Comparison of ENCODE assay signal across 9 cellular contexts in the genomic region with DNA sequence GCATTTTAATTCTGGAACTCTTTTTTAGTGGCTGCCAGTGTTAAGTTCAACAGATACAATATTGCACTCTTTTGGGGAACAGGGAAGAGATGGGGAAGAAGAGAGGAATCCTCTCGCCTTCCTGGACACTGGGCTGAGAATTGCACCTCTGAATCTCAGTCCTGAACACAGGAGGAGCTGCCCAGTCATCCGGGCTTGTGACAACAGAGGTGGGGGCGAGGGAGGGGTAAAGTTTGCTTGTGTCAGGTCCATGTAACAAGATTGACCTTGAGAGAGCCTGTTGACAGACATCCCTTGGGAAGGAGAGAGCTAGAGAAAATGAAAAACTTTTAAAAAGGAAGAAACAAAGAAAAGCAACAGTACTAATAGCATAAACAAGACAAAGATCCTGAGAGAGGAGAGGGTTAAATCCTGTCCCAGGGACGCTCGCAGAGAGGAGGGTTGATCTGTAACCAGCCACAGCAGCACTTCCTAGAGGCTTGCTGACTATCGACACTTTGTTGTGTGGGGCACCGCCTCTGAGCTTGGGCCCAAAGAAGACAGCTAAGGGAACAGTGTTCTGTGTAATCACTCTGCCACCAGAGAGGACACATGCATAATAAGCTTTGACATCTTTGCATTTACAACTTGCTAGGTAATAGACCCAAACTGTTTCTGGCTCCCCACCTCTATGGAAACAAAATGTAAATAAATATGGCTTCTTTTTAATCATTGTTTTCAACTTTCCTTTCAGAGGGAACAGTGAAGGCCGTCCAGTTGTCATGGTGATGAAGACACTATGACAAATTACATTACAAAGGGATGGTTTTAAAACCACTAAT.
DNase-seq lines count a peak whose midpoint lies in the region.
"Had no signal": no experiment of that assay in that cellular context is flagged by ENCODE, and none has a peak within 500 bp of the region (broad histone marks: within the 10 kb centered on the region; RNA-seq: fewer than 3 reads in every experiment).

No MANE protein-coding gene starts in this region.

- DNase-seq in DMS 273 (lab: John Stamatoyannopoulos, UW; ENCODE audit: unreplicated experiment), result peak; percentile 11
- DNase-seq in DMS 273 treated with DMSO at 0.1 percent for 48 hours (lab: John Stamatoyannopoulos, UW), result no peak
- DNase-seq in amygdala (lab: John Stamatoyannopoulos, UW), result peak in 48 of 56 donors; percentile 6 to 82 (median 47)
- peak; percentile 48 for DNase-seq in iPS-NIHi11 (ENCODE audit: low spot score)
- peak; percentile 83 for DNase-seq in superior temporal gyrus (ENCODE audit: extremely low spot score)
- DNase-seq in HPDE6-E6E7 (ENCODE audit: extremely low spot score), result no peak
- DNase-seq in stimulated activated CD4-positive, alpha-beta T cell treated with anti-CD3 and anti-CD28 coated beads, Interleukin-4, amount 100 ng/mL, for 1 hour, result no peak
- DNase-seq in posterior vena cava (ENCODE audit: low spot score), result no peak
- DNase-seq: activated T-cell treated with anti-CD3 and anti-CD28 coated beads for 4 hours had no signal

- intact Hi-C loops in posterior vena cava (cut with DNase I), result no loop called here

Comparison
In these comparisons a context has a peak if more than half of its experiments do, and no peak if none do; other contexts are left out.
1. DNase-seq: peak in DMS 273 (single experiment), amygdala (48 of 56), iPS-NIHi11 (single experiment) and superior temporal gyrus (single experiment); none in DMS 273 treated with DMSO at 0.1 percent for 48 hours (single experiment), HPDE6-E6E7 (single experiment), stimulated activated CD4-positive, alpha-beta T cell treated with anti-CD3 and anti-CD28 coated beads, Interleukin-4, amount 100 ng/mL, for 1 hour (single experiment) and posterior vena cava (single experiment).